1 cellular context compared by ENCODE assay signal in genomic region chr11:58578136-58578634, GRCh38.
TF ChIP-seq lines count a peak whose summit lies in the region.

No MANE protein-coding gene starts in this region.

TF ChIP-seq in HCT116, 20 proteins besides CTCF, POLR2A, EP300 and RAD21 (continued from another document):
- no peak for TF ChIP-seq CBX3 (IDR thresholded peaks at IDR 0.05; ENCODE audit: low read depth)
- TF ChIP-seq CEBPB (IDR thresholded peaks at IDR 0.05; ENCODE audit: low read depth): no peak
- TF ChIP-seq EGR1 (IDR thresholded peaks at IDR 0.05; ENCODE audit: low read depth): peak; percentile 80
